In genomic region chr7:47571355-47572100, GRCh38 we compare ENCODE assay signal across 8 cellular contexts. TPM values are rescaled to one million over a fixed set of nuclear protein-coding genes. Genes with fewer than 3 reads are reported as not detected.
A peak's percentile ranks its signal among the peaks of the same experiment; 100 is the strongest.
DNase-seq lines count a peak whose midpoint lies in the region; ATAC-seq, FAIRE-seq and TF ChIP-seq lines count a peak whose summit lies in the region.

No MANE protein-coding gene starts in this region.

- peak overlapping the region; percentile 12; the same call in 1 of the 2 replicates for H2AFZ ChIP-seq in GM12878 (ENCODE audit: control insufficient read depth, low read depth, low read length)

- no peak for TF ChIP-seq EP300 in GM12878 (IDR thresholded peaks at IDR 0.05; ENCODE audit: borderline replicate concordance in 1 of 2, control insufficient read depth in 1 of 2, low read depth in 2 of 2, low read length in 2 of 2)

- in situ Hi-C loops in GM12878 (cut with MboI): no loop called here

- SMC1A ChIA-PET in GM12878 (lab: Charles Lee; ENCODE audit: uncharacterized antibody, unreplicated experiment): no interaction called here

- H3K27ac Mint-ChIP-seq in Calu3 (ENCODE audit: unreplicated experiment): peak overlapping the region; percentile 35

- DNase-seq in Calu3 (peak; percentile 84), NCI-H1417 (lab: John Stamatoyannopoulos, UW) (peak in 2 of 3 experiments; percentile 87 to 93), GM12878 (ENCODE audit: low read depth, low spot score) (no peak), kidney tubule cell (ENCODE audit: low spot score) (peak; percentile 97), GM19238 (ENCODE audit: insufficient read length, low spot score) (no peak), OCI-M2 (lab: John Stamatoyannopoulos, UW; ENCODE audit: unreplicated experiment) (no peak)

- 52% methylated on average over 23 of the region's 23 CpGs for WGBS in GM12878 (ENCODE audit: insufficient coverage, insufficient replicate concordance, low lambda C conversion rate, missing lambda C conversion rate)

- intact Hi-C loops in Calu3 (cut with micrococcal nuclease; ENCODE audit: unreplicated experiment) (no loop called here), GM12878 (cut with micrococcal nuclease; ENCODE audit: unreplicated experiment) (no loop called here)

- no peaks in the 10 kb centered on the region for H3K36me3 ChIP-seq in GM12878 (ENCODE audit: control insufficient read depth in 2 of 2, insufficient read depth in 2 of 2, low read length in 1 of 2)
- peaks cover 0 to 7% (median 0%) of the 10 kb centered on the region in 5 donors for H3K36me3 ChIP-seq in subcutaneous abdominal adipose tissue (ENCODE audit: control insufficient read depth in 5 of 5, insufficient read depth in 5 of 5, low read length in 5 of 5)

- no peaks in the 10 kb centered on the region for H3K79me2 ChIP-seq in GM12878 (ENCODE audit: control insufficient read depth, insufficient read depth, low read length)

- H3K9me3 Mint-ChIP-seq in Calu3 (ENCODE audit: low read depth, unreplicated experiment): no peaks in the 10 kb centered on the region

- peaks cover 68% of the 10 kb centered on the region for H3K36me3 Mint-ChIP-seq in Calu3 (ENCODE audit: insufficient read depth, unreplicated experiment)

- no peaks in the 10 kb centered on the region for H4K20me1 ChIP-seq in GM12878 (ENCODE audit: control insufficient read depth, insufficient read depth)

- TF ChIP-seq RAD21 in GM12878 (IDR thresholded peaks at IDR 0.05; ENCODE audit: insufficient read depth, low read depth, low read length): no peak

- H3K27me3 ChIP-seq in GM12878 (replicated peaks in 1 of 2; ENCODE audit: control insufficient read depth in 2 of 2, insufficient read depth in 2 of 2, low read length in 1 of 2) (peaks cover 0 to 2% of the 10 kb centered on the region in 2 experiments; a peak in 1 of 4 replicates), subcutaneous abdominal adipose tissue (ENCODE audit: control insufficient read depth in 5 of 5, insufficient read depth in 4 of 5, low read length in 5 of 5) (no peaks in the 10 kb centered on the region)

- H3K4me1 ChIP-seq in GM12878 (ENCODE audit: control insufficient read depth, insufficient read depth, low read length): peaks cover 30% of the 10 kb centered on the region
- H3K4me1 ChIP-seq in subcutaneous abdominal adipose tissue (ENCODE audit: control insufficient read depth in 5 of 5, insufficient read depth in 5 of 5, low read length in 5 of 5): peaks cover 31 to 76% (median 70%) of the 10 kb centered on the region in 5 donors

- no peak overlapping the region for H3K4me2 ChIP-seq in GM12878 (ENCODE audit: control insufficient read depth, insufficient read depth)

- TF ChIP-seq CTCF in Calu3 (IDR thresholded peaks at IDR 0.05; ENCODE audit: unreplicated experiment) (no peak), GM12878 (IDR thresholded peaks at IDR 0.05 in 2 of 3, conservative IDR thresholded peaks at IDR 0.05 in 1 of 3; ENCODE audit: control insufficient read depth in 2 of 3, extremely low read depth in 1 of 3, insufficient read depth in 1 of 3, low read depth in 3 of 3, low read length in 3 of 3) (no peak)

- ATAC-seq in GM12878 (no peak; the same call in 2 of the 3 replicates), GM21526 (IDR thresholded peaks at IDR 0.05; ENCODE audit: low FRiP score, unreplicated experiment) (no peak)

- RAD21 ChIA-PET in GM12878 (lab: Charles Lee; ENCODE audit: unreplicated experiment): no interaction called here

- no peaks in the 10 kb centered on the region for H3K27me3 Mint-ChIP-seq in Calu3 (ENCODE audit: unreplicated experiment)

- H3K4me3 Mint-ChIP-seq in Calu3 (ENCODE audit: low read depth, unreplicated experiment): peak overlapping the region; percentile 42

- no peaks in the 10 kb centered on the region for H3K9me3 ChIP-seq in GM12878 (replicated peaks; ENCODE audit: control insufficient read depth, insufficient read depth, low read length)
- H3K9me3 ChIP-seq in subcutaneous abdominal adipose tissue (ENCODE audit: control insufficient read depth in 5 of 5, low read length in 5 of 5): no peaks in the 10 kb centered on the region

- BruUV-seq in Calu3 (replicated peaks; lab: Mats Ljungman, UMichigan): no TSS peak
- no TSS peak for BruUV-seq in GM12878 (replicated peaks; lab: Mats Ljungman, UMichigan)

- no peak for FAIRE-seq in GM12878 (lab: Jason Lieb, UNC)

- H3K27ac ChIP-seq in GM12878 (ENCODE audit: control insufficient read depth, insufficient read depth) (no peak overlapping the region), subcutaneous abdominal adipose tissue (ENCODE audit: low read depth, low read length) (peak overlapping the region; percentile 83)

- TF ChIP-seq POLR2A in GM12878 (IDR thresholded peaks at IDR 0.05; ENCODE audit: low read depth, low read length): no peak

- peaks cover 62% of the 10 kb centered on the region for H3K4me1 Mint-ChIP-seq in Calu3 (ENCODE audit: low read depth, unreplicated experiment)

- no peak overlapping the region for H3K9ac ChIP-seq in GM12878 (ENCODE audit: control insufficient read depth, insufficient read depth, low read length)
- peak overlapping the region in 3 of 5 donors; percentile 33 to 56 (median 48) for H3K9ac ChIP-seq in subcutaneous abdominal adipose tissue (ENCODE audit: low read length in 5 of 5)

- no peak overlapping the region for H3K4me3 ChIP-seq in GM12878
- peak overlapping the region; percentile 7 to 42 (median 16) for H3K4me3 ChIP-seq in subcutaneous abdominal adipose tissue (ENCODE audit: low read depth in 1 of 5, low read length in 5 of 5)

- CTCF ChIA-PET in Calu3 (lab: Charles Lee): interaction anchor here (0.6 to 1.8 kb wide), 7 partner anchors 37 to 305 kb away, joined by 3 to 6 read pairs (median 4); no protein-coding TSS in a partner anchor
- CTCF ChIA-PET in GM12878 (lab: Yijun Ruan, JAX): interaction anchor here (0.6 kb wide), 1 partner anchor 279 kb away, joined by 3 read pairs; no protein-coding TSS in a partner anchor

- POLR2A ChIA-PET in GM12878 (lab: Charles Lee): no interaction called here

TF ChIP-seq in GM12878, 131 proteins besides CTCF, POLR2A, EP300 and RAD21 (continues in another document):
- TF ChIP-seq PBX3 (IDR thresholded peaks at IDR 0.05; ENCODE audit: insufficient replicate concordance, low read depth, low read length) (no peak), BCLAF1 (IDR thresholded peaks at IDR 0.05) (no peak), SRF (IDR thresholded peaks at IDR 0.05; ENCODE audit: low read depth in 2 of 2, low read length in 2 of 2) (no peak), ATF7 (IDR thresholded peaks at IDR 0.05; ENCODE audit: low read depth) (no peak), POLR2AphosphoS5 (IDR thresholded peaks at IDR 0.05; ENCODE audit: low read length) (no peak), EGR1 (IDR thresholded peaks at IDR 0.05; ENCODE audit: borderline replicate concordance in 1 of 2, low read depth in 2 of 2, low read length in 2 of 2) (no peak), ZNF217 (IDR thresholded peaks at IDR 0.05) (no peak), SREBF1 (IDR thresholded peaks at IDR 0.05; ENCODE audit: low read length) (no peak), ETV6 (conservative IDR thresholded peaks at IDR 0.05 in 1 of 2, IDR thresholded peaks at IDR 0.05 in 1 of 2; ENCODE audit: borderline replicate concordance in 1 of 2, low read depth in 1 of 2) (no peak), CHD2 (IDR thresholded peaks at IDR 0.05; ENCODE audit: borderline replicate concordance, low read depth, low read length) (no peak)

RNA-seq across cellular contexts. Expression of gene TNS3, which starts 10.4 kb away (rescaled TPM):
- total RNA-seq in Calu3 (2022) (102 and 135 TPM in 2 replicates), GM12878 (2014; rRNA removed) (1.8 and 2.4 TPM in 2 replicates), GM12878 (2014; rRNA removed; fragmentation: Illumina TruSeq; extraction: Trizol) (0.81 and 1.3 TPM in 2 replicates), GM12878 (2021) (1.8 and 2.7 TPM in 2 replicates)
- 1.6 and 1.7 TPM in 2 replicates for total RNA-seq in GM12878 (2013; cell fraction: nucleolus; rRNA removed)
- 1.5 TPM for polyA plus RNA-seq in GM12878 (2011; ENCODE audit: low read depth)
- polyA plus RNA-seq in GM12878 (2011; rRNA removed) (0.35 and 0.77 TPM in 2 replicates), GM12878 (2014; fragmentation: Illumina TruSeq; extraction: Trizol) (0.84 and 0.89 TPM in 2 replicates), GM12878 (2014; fragmentation: Nextera tagmentation; extraction: Ambion mirVana) (under 1 TPM; 0.27 to 0.40 TPM), GM12878 (2014; rRNA removed) (1.0 and 1.1 TPM in 2 replicates), GM12878 (2016; fragmentation: Nextera tagmentation; extraction: Ambion mirVana) (under 1 TPM; 0.27 to 0.37 TPM)
- polyA plus RNA-seq in GM12878 (2011; cell fraction: cytosol; rRNA removed): 0.43 and 0.55 TPM in 2 replicates
- polyA plus RNA-seq in GM12878 (2011; cell fraction: nucleus; rRNA removed): 1.2 TPM in 2 replicates
- 1.4 and 1.8 TPM in 2 replicates for polyA plus RNA-seq in GM12878 (2012)
- polyA minus RNA-seq in GM12878 (2011; rRNA and poly(A)+ RNA removed): 3.4 and 4.7 TPM in 2 replicates
- polyA minus RNA-seq in GM12878 (2011; cell fraction: cytosol; rRNA and poly(A)+ RNA removed): 0.27 and 1.1 TPM in 2 replicates
- 2.5 and 5.4 TPM in 2 replicates for polyA minus RNA-seq in GM12878 (2011; cell fraction: nucleus; rRNA and poly(A)+ RNA removed)

Comparison
In these comparisons a context has a peak if more than half of its experiments do, and no peak if none do; other contexts are left out.
1. DNase-seq: peak in Calu3 (single experiment), NCI-H1417 (2 of 3) and kidney tubule cell (single experiment); none in GM12878 (single experiment), GM19238 (single experiment) and OCI-M2 (single experiment).
2. RNA of gene TNS3, which starts 10.4 kb away (total RNA-seq): 102 to 135 TPM in Calu3; 0.81 to 2.7 TPM in GM12878; every median in the first group is over 10 times any median in the second.